ENCODE assay signal across 25 cellular contexts in the genomic region with DNA sequence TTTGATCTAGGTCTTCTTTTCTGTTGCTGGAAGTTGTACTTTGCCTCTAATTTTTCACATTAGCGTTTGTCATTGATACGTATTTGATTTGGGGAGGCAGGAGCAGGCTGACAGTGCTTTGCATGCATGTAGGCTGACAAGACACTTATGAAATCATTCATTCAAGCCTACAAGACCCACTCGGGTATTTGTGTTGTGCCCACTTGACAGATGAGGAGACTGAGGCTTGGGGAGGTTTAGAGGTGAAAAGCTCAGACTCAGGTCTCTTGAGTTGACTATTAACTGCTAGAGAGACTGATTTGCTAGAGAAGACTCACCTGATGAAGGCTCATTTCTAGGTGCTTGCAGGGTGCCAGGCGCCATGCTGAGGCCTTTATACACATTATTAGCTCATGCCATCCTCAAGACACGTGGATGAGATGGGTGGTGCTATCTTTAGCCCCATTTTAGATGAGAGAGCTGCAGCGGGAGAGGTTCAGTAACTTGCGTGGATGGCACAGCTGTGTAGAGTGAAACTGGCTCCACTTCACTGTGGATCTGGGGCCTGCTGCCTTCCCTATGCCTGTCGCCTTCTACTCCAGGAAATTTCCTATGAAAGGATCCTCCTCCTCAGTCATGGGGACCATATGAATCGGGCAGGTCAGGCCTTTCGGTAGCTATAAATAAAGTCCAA.
"Had no signal": no experiment of that assay in that cellular context is flagged by ENCODE, and none has a peak within 500 bp of the region (broad histone marks: within the 10 kb centered on the region; RNA-seq: fewer than 3 reads in every experiment).

No MANE protein-coding gene starts in this region.

- H2AFZ ChIP-seq: neural progenitor cell had no signal

- FAIRE-seq: islet of Langerhans, kidney, small intestine had no signal

- H3K27me3 ChIP-seq: left lung, neural progenitor cell, neutrophil, right atrium auricular region, sigmoid colon, spleen, suprapubic skin, tibial artery, vagina had no signal

- H3K4me3 ChIP-seq: left lung, lower lobe of right lung, neural progenitor cell, right atrium auricular region, sigmoid colon, spleen, suprapubic skin, thoracic aorta, tibial artery, vagina had no signal

- DNase-seq: hypothalamus; immature natural killer cell; kidney; left colon; left lung; lower lobe of right lung; mesendoderm; naive B cell; natural killer cell; nephron progenitor cell; occipital lobe; sigmoid colon; small intestine; spleen; stimulated activated CD4-positive, alpha-beta T cell treated with anti-CD3 and anti-CD28 coated beads, Interleukin-4, amount 100 ng/mL, for 24 hours; stimulated activated naive CD4-positive, alpha-beta T cell; tibial artery had no signal

- H3K27ac ChIP-seq: neural progenitor cell, neutrophil, right atrium auricular region, sigmoid colon, spleen, suprapubic skin, thoracic aorta, tibial artery, vagina had no signal

- H3K36me3 ChIP-seq: neural progenitor cell had no signal

- H3K9ac ChIP-seq: neural progenitor cell had no signal

- H3K4me2 ChIP-seq: neural progenitor cell had no signal

- ATAC-seq: left colon; natural killer cell; stimulated activated effector memory CD8-positive, alpha-beta T cell treated with anti-CD3 and anti-CD28 coated beads, Interleukin-12 subunit alpha, Interleukin-12 subunit beta, amount 100 ng/mL, for 72 hours had no signal

- H3K4me1 ChIP-seq: left lung, lower lobe of right lung, neural progenitor cell, right atrium auricular region, spleen, tibial artery, vagina had no signal

- H3K9me3 ChIP-seq: lower lobe of right lung, neutrophil, sigmoid colon, suprapubic skin, thoracic aorta, tibial artery, vagina had no signal
